In genomic region chr3:197022405-197023231, GRCh38 we compare ENCODE assay signal across 11 cellular contexts. TPM values are rescaled to one million over a fixed set of nuclear protein-coding genes. Genes with fewer than 3 reads are reported as not detected.
DNase-seq lines count a peak whose midpoint lies in the region; ATAC-seq, FAIRE-seq and TF ChIP-seq lines count a peak whose summit lies in the region.
"Had no signal": no experiment of that assay in that cellular context is flagged by ENCODE, and none has a peak within 500 bp of the region (broad histone marks: within the 10 kb centered on the region; RNA-seq: fewer than 3 reads in every experiment).

No MANE protein-coding gene starts in this region.

- TF ChIP-seq RAD21 in H1 (IDR thresholded peaks at IDR 0.05 in 1 of 2, conservative IDR thresholded peaks at IDR 0.05 in 1 of 2; ENCODE audit: low read depth in 2 of 2, low read length in 2 of 2), result no peak

- H3K79me1 ChIP-seq in H1 (ENCODE audit: low read depth, low read length), result no peaks in the 10 kb centered on the region

- no peak overlapping the region for H4K5ac ChIP-seq in H1 (ENCODE audit: insufficient read length, low read depth, low read length)

- intact Hi-C loops in cardiac septum (cut with DNase I) (no loop called here), right cardiac atrium (cut with DNase I) (no loop called here), testis (cut with DNase I; ENCODE audit: low total_unique reads) (no loop called here), prostate gland (cut with DNase I) (no loop called here)
- intact Hi-C loops in activated T-helper 2 cell treated with anti-CD3 and anti-CD28 coated beads, Interferon-gamma antibody, Interleukin-2, Interleukin-4, amounts not matched to agents 10 μg/mL and 5 μg/mL and 100 μg/mL, durations not matched to agents 14 hours and 24 hours and 36 hours (cut with micrococcal nuclease), result no loop called here

- H2BK15ac ChIP-seq in H1 (ENCODE audit: low read length), result no peak overlapping the region

- H3K27me3 ChIP-seq in right cardiac atrium (ENCODE audit: control insufficient read depth, insufficient read depth) (no peaks in the 10 kb centered on the region), H1 (replicated peaks in 1 of 4; ENCODE audit: control insufficient read depth in 3 of 4, extremely low read depth in 1 of 4, insufficient read depth in 3 of 4, low read length in 3 of 4) (peaks cover 0 to under 1% (median 0%) of the 10 kb centered on the region in 4 experiments; a peak in 1 of 7 replicates), testis (no peaks in the 10 kb centered on the region), prostate gland (replicated peaks; ENCODE audit: insufficient read depth) (no peaks in the 10 kb centered on the region)

- no peak overlapping the region; a peak in 1 of 4 replicates for H3K4me2 ChIP-seq in H1 (ENCODE audit: insufficient read depth in 1 of 2, low read depth in 2 of 2, low read length in 2 of 2)

- H3K4me3 ChIP-seq in right cardiac atrium (ENCODE audit: low read length) (no peak overlapping the region), H1 (ENCODE audit: extremely low read depth in 1 of 4, insufficient read depth in 2 of 4, low read depth in 3 of 4, low read length in 4 of 4) (no peak overlapping the region), testis (no peak overlapping the region), prostate gland (no peak overlapping the region)
- H3K4me3 ChIP-seq: mucosa of descending colon had no signal

- no peak overlapping the region for H2BK120ac ChIP-seq in H1 (replicated peaks; ENCODE audit: low read depth, low read length)

- ATAC-seq in right cardiac atrium (no peak), HG03342 (IDR thresholded peaks at IDR 0.05; ENCODE audit: unreplicated experiment) (peak; percentile 12)

- no peaks in the 10 kb centered on the region for H3K4me1 ChIP-seq in right cardiac atrium (ENCODE audit: control insufficient read depth, insufficient read depth, low read length)
- H3K4me1 ChIP-seq in H1 (replicated peaks in 1 of 4; ENCODE audit: control insufficient read depth in 3 of 4, insufficient read depth in 4 of 4, low read length in 3 of 4), result peaks cover 0 to 16% (median 11%) of the 10 kb centered on the region in 4 experiments; a peak in 5 of 7 replicates
- no peaks in the 10 kb centered on the region for H3K4me1 ChIP-seq in testis
- H3K4me1 ChIP-seq in prostate gland (replicated peaks), result no peaks in the 10 kb centered on the region

- TF ChIP-seq POLR2A in H1 (IDR thresholded peaks at IDR 0.05; ENCODE audit: control extremely low read depth in 1 of 2, low read depth in 2 of 2, low read length in 2 of 2) (no peak), testis (IDR thresholded peaks at IDR 0.05) (no peak), prostate gland (IDR thresholded peaks at IDR 0.05) (no peak)

- H3K9ac ChIP-seq in H1 (replicated peaks in 1 of 4; ENCODE audit: extremely low read depth in 1 of 4, low read depth in 3 of 4, low read length in 3 of 4), result no peak overlapping the region

- H3K9me3 ChIP-seq in right cardiac atrium (ENCODE audit: control insufficient read depth, low read length) (no peaks in the 10 kb centered on the region), H1 (ENCODE audit: insufficient read depth in 2 of 2, low read depth in 1 of 2, low read length in 1 of 2) (no peaks in the 10 kb centered on the region), testis (no peaks in the 10 kb centered on the region), prostate gland (no peaks in the 10 kb centered on the region)
- H3K9me3 ChIP-seq: mucosa of descending colon had no signal

- H2AK5ac ChIP-seq in H1 (ENCODE audit: low read depth, low read length), result no peak overlapping the region

- TF ChIP-seq CTCF in H1 (IDR thresholded peaks at IDR 0.05; ENCODE audit: control extremely low read depth in 1 of 3, insufficient read depth in 1 of 3, low read depth in 1 of 3, low read length in 3 of 3) (no peak), testis (IDR thresholded peaks at IDR 0.05) (no peak), prostate gland (IDR thresholded peaks at IDR 0.05) (no peak)

- H3K9me3 Mint-ChIP-seq in activated T-helper 2 cell treated with anti-CD3 and anti-CD28 coated beads, Interferon-gamma antibody, Interleukin-2, Interleukin-4, amounts not matched to agents 10 μg/mL and 5 μg/mL and 100 μg/mL, durations not matched to agents 14 hours and 24 hours and 36 hours, result no peaks in the 10 kb centered on the region

- no peak overlapping the region; the same call in 1 of the 2 replicates for H3K18ac ChIP-seq in H1 (ENCODE audit: extremely low read depth, low read length)

- H3K23ac ChIP-seq in H1 (ENCODE audit: insufficient read length), result no peak overlapping the region

- POLR2A ChIA-PET in H1 (lab: Charles Lee; ENCODE audit: partially characterized antibody), result interaction anchor here (1.8 kb wide), 1 partner anchor 9 kb away, joined by 9 read pairs; no protein-coding TSS in a partner anchor

- H3K4ac ChIP-seq in H1 (replicated peaks; ENCODE audit: insufficient read length, low read depth, low read length), result no peak overlapping the region

- H4K20me1 ChIP-seq in H1 (replicated peaks in 1 of 2; ENCODE audit: control insufficient read depth in 1 of 2, insufficient read depth in 2 of 2, low read length in 2 of 2), result no peaks in the 10 kb centered on the region

- no peak overlapping the region for H3K27ac Mint-ChIP-seq in activated T-helper 2 cell treated with anti-CD3 and anti-CD28 coated beads, Interferon-gamma antibody, Interleukin-2, Interleukin-4, amounts not matched to agents 10 μg/mL and 5 μg/mL and 100 μg/mL, durations not matched to agents 14 hours and 24 hours and 36 hours

- H3K27me3 Mint-ChIP-seq in activated T-helper 2 cell treated with anti-CD3 and anti-CD28 coated beads, Interferon-gamma antibody, Interleukin-2, Interleukin-4, amounts not matched to agents 10 μg/mL and 5 μg/mL and 100 μg/mL, durations not matched to agents 14 hours and 24 hours and 36 hours (ENCODE audit: low read depth), result peaks cover 15% of the 10 kb centered on the region

- H2BK5ac ChIP-seq in H1 (ENCODE audit: low read depth, low read length), result no peak overlapping the region

- H4K8ac ChIP-seq in H1 (ENCODE audit: extremely low read depth, insufficient read depth, low read length), result no peak overlapping the region

- no peak for TF ChIP-seq EP300 in H1 (IDR thresholded peaks at IDR 0.05; ENCODE audit: borderline replicate concordance in 1 of 2, low read depth in 2 of 2, low read length in 2 of 2)

- H3K36me3 Mint-ChIP-seq in activated T-helper 2 cell treated with anti-CD3 and anti-CD28 coated beads, Interferon-gamma antibody, Interleukin-2, Interleukin-4, amounts not matched to agents 10 μg/mL and 5 μg/mL and 100 μg/mL, durations not matched to agents 14 hours and 24 hours and 36 hours (ENCODE audit: low read depth), result no peaks in the 10 kb centered on the region

- CTCF ChIA-PET in H1 (lab: Charles Lee; ENCODE audit: partially characterized antibody), result interaction anchor here (0.6 to 16.7 kb wide), 11 partner anchors 8 to 525 kb away, joined by 3 to 245 read pairs (median 3); partner anchors contain the start of gene MELTF

- H2AFZ ChIP-seq in H1 (ENCODE audit: low read length), result no peak overlapping the region

- no peaks in the 10 kb centered on the region for H3K79me2 ChIP-seq in H1 (ENCODE audit: control insufficient read depth in 1 of 2, insufficient read depth in 2 of 2, low read length in 2 of 2)

- H3K56ac ChIP-seq in H1 (replicated peaks; ENCODE audit: insufficient read length, low read depth, low read length), result no peak overlapping the region

- no peak overlapping the region for H3K14ac ChIP-seq in H1 (ENCODE audit: insufficient read length)

- H3K23me2 ChIP-seq in H1 (ENCODE audit: low read depth, low read length), result no peaks in the 10 kb centered on the region

- peaks cover 5% of the 10 kb centered on the region for H3K4me1 Mint-ChIP-seq in activated T-helper 2 cell treated with anti-CD3 and anti-CD28 coated beads, Interferon-gamma antibody, Interleukin-2, Interleukin-4, amounts not matched to agents 10 μg/mL and 5 μg/mL and 100 μg/mL, durations not matched to agents 14 hours and 24 hours and 36 hours (ENCODE audit: low read depth)

- no peaks in the 10 kb centered on the region for H3K36me3 ChIP-seq in H1 (ENCODE audit: control insufficient read depth in 2 of 4, insufficient read depth in 4 of 4, low read length in 3 of 4)
- H3K36me3 ChIP-seq in testis (ENCODE audit: low read depth, missing control alignments), result no peaks in the 10 kb centered on the region
- no peaks in the 10 kb centered on the region for H3K36me3 ChIP-seq in prostate gland

- no peak overlapping the region for H3K4me3 Mint-ChIP-seq in activated T-helper 2 cell treated with anti-CD3 and anti-CD28 coated beads, Interferon-gamma antibody, Interleukin-2, Interleukin-4, amounts not matched to agents 10 μg/mL and 5 μg/mL and 100 μg/mL, durations not matched to agents 14 hours and 24 hours and 36 hours (ENCODE audit: low read depth)

- no peak for FAIRE-seq in H1 (lab: Jason Lieb, UNC)

- 0 out of 2 replicates have a peak overlapping the region, but pooled peaks have one; percentile 10 for H2BK12ac ChIP-seq in H1 (ENCODE audit: low read depth, low read length)

- DNase-seq in cardiac septum (ENCODE audit: low spot score) (peak; percentile 67), right cardiac atrium (no peak), H1 (ENCODE audit: low read depth in 1 of 2, low spot score in 2 of 2) (no peak), testis (peak; percentile 10), prostate gland (ENCODE audit: low spot score) (no peak), NCI-H1048 (lab: John Stamatoyannopoulos, UW) (no peak)
- DNase-seq in activated T-helper 2 cell treated with anti-CD3 and anti-CD28 coated beads, Interferon-gamma antibody, Interleukin-2, Interleukin-4, amounts not matched to agents 10 μg/mL and 5 μg/mL and 100 μg/mL, durations not matched to agents 14 hours and 24 hours and 36 hours (ENCODE audit: low spot score), result no peak
- DNase-seq: C1 segment of cervical spinal cord, dermis blood vessel endothelial cell, mucosa of descending colon had no signal

- H3K27ac ChIP-seq in right cardiac atrium (ENCODE audit: low read length) (no peak overlapping the region), H1 (ENCODE audit: low read depth, low read length) (no peak overlapping the region), testis (no peak overlapping the region), prostate gland (no peak overlapping the region)

- 34% methylated on average over 22 of the region's 22 CpGs for WGBS in right cardiac atrium
- WGBS in H1 (ENCODE audit: extremely low coverage in 1 of 2, insufficient coverage in 1 of 2, insufficient read length in 1 of 2, insufficient replicate concordance in 2 of 2, low coverage in 1 of 2, low lambda C conversion rate in 2 of 2, missing lambda C conversion rate in 1 of 2), 2 experiments, result 72% methylated on average over 21 of the region's 22 CpGs; no CpG with 5 or more reads in 1 of the 2 experiments
- 37 to 57% methylated on average over 12 to 22 of the region's 22 CpGs for WGBS in testis, 2 donors
- 35% methylated on average over 22 of the region's 22 CpGs for WGBS in prostate gland

- no peak overlapping the region for H4K91ac ChIP-seq in H1 (replicated peaks; ENCODE audit: insufficient read length, low read length)

- no peak overlapping the region for H2BK20ac ChIP-seq in H1 (ENCODE audit: low read length)

RNA-seq across cellular contexts. Expression of gene MELTF, which starts 7.0 kb away (rescaled TPM):
- total RNA-seq in cardiac septum, result 10.8 TPM
- 1 to 10 TPM; 1.2 to 6.5 (median 2.9) TPM for total RNA-seq in right cardiac atrium
- polyA plus RNA-seq in right cardiac atrium, result 2.4 TPM
- 3.5 and 3.7 TPM in 2 replicates for total RNA-seq in H1 (2021; fragmentation: NEBNext Ultra II Directional; extraction: Animal tissue kit (Norgen Biotek cat#: 25700))
- 1.7 and 2.7 TPM in 2 replicates for polyA plus RNA-seq in H1 (2011; rRNA removed)
- 2.2 TPM for polyA plus RNA-seq in H1 (2011; cell fraction: cytosol; rRNA removed)
- polyA plus RNA-seq in H1 (2011; cell fraction: nucleus; rRNA removed), result 9.6 TPM
- 2.1 to 3.7 TPM (median 3.4 TPM) in 4 replicates for polyA plus RNA-seq in H1 (2012, experiment 1 of 2)
- 1.1 TPM for polyA plus RNA-seq in H1 (2012, experiment 2 of 2)
- 2.9 TPM for polyA plus RNA-seq in H1 (2013, experiment 1 of 2)
- 2.9 TPM for polyA plus RNA-seq in H1 (2013, experiment 2 of 2)
- polyA minus RNA-seq in H1 (2011; rRNA and poly(A)+ RNA removed), result 1.9 and 2.0 TPM in 2 replicates
- 1.5 TPM for polyA minus RNA-seq in H1 (2011; cell fraction: cytosol; rRNA and poly(A)+ RNA removed)
- 7.0 TPM for polyA minus RNA-seq in H1 (2011; cell fraction: nucleus; rRNA and poly(A)+ RNA removed)
- 10 to 100 TPM; 11.1 to 14.7 TPM for total RNA-seq in testis
- 5.7 TPM for polyA plus RNA-seq in testis (ENCODE audit: insufficient read depth, low read depth, low replicate concordance)
- 7.2 and 7.6 TPM in 2 replicates for total RNA-seq in activated T-helper 2 cell treated with anti-CD3 and anti-CD28 coated beads, Interferon-gamma antibody, Interleukin-2, Interleukin-4, amounts not matched to agents 10 μg/mL and 5 μg/mL and 100 μg/mL, durations not matched to agents 14 hours and 24 hours and 36 hours
- 1 to 10 TPM; 6.9 to 9.0 TPM for total RNA-seq in prostate gland

RNA-seq across cellular contexts. Expression of gene PIGZ, which starts 54.0 kb away (rescaled TPM):
- total RNA-seq in cardiac septum, result 5.9 TPM
- total RNA-seq in right cardiac atrium, result 1 to 10 TPM; 3.4 to 5.2 (median 4.3) TPM
- 3.6 TPM for polyA plus RNA-seq in right cardiac atrium
- total RNA-seq in H1 (2021; fragmentation: NEBNext Ultra II Directional; extraction: Animal tissue kit (Norgen Biotek cat#: 25700)), result not detected in 2 replicates
- polyA plus RNA-seq in H1 (2011; rRNA removed), result 0.32 and 0.57 TPM in 2 replicates
- polyA plus RNA-seq in H1 (2011; cell fraction: cytosol; rRNA removed), result 0.30 TPM
- polyA plus RNA-seq in H1 (2011; cell fraction: nucleus; rRNA removed), result 0.83 TPM
- polyA plus RNA-seq in H1 (2012, experiment 1 of 2), result 0.51 to 0.74 TPM (median 0.63 TPM) in 4 replicates
- 0.26 TPM for polyA plus RNA-seq in H1 (2012, experiment 2 of 2)
- 0.22 TPM for polyA plus RNA-seq in H1 (2013, experiment 1 of 2)
- 0.15 TPM for polyA plus RNA-seq in H1 (2013, experiment 2 of 2)
- 0.10 and 1.1 TPM in 2 replicates for polyA minus RNA-seq in H1 (2011; rRNA and poly(A)+ RNA removed)
- polyA minus RNA-seq in H1 (2011; cell fraction: cytosol; rRNA and poly(A)+ RNA removed), result 0.37 TPM
- polyA minus RNA-seq in H1 (2011; cell fraction: nucleus; rRNA and poly(A)+ RNA removed), result not detected
- total RNA-seq in testis, result 1 to 10 TPM; 3.9 to 4.5 TPM
- 3.0 TPM for polyA plus RNA-seq in testis (ENCODE audit: insufficient read depth, low read depth, low replicate concordance)
- 2.1 and 2.4 TPM in 2 replicates for total RNA-seq in activated T-helper 2 cell treated with anti-CD3 and anti-CD28 coated beads, Interferon-gamma antibody, Interleukin-2, Interleukin-4, amounts not matched to agents 10 μg/mL and 5 μg/mL and 100 μg/mL, durations not matched to agents 14 hours and 24 hours and 36 hours
- total RNA-seq in prostate gland, result 10 to 100 TPM in 1 of 2 donors, 1 to 10 TPM in 1; 4.7 to 11.3 TPM

Comparison
In these comparisons a context has a peak if more than half of its experiments do, and no peak if none do; other contexts are left out.
1. DNase-seq: peak in cardiac septum (single experiment) and testis (single experiment); none in right cardiac atrium (0 of 3), H1 (0 of 2), activated T-helper 2 cell treated with anti-CD3 and anti-CD28 coated beads, Interferon-gamma antibody, Interleukin-2, Interleukin-4, amounts not matched to agents 10 μg/mL and 5 μg/mL and 100 μg/mL, durations not matched to agents 14 hours and 24 hours and 36 hours (single experiment), prostate gland (single experiment) and NCI-H1048 (single experiment).